Comparison of ENCODE assay signal across 1 cellular context in genomic region chr17:82458885-82459424, GRCh38.
TF ChIP-seq lines count a peak whose summit lies in the region.

No MANE protein-coding gene starts in this region.

TF ChIP-seq in GM12878, 131 proteins besides CTCF, POLR2A, EP300 and RAD21 (continues in another document):
- no peak for TF ChIP-seq ELK1 (IDR thresholded peaks at IDR 0.05; ENCODE audit: low read depth, low read length)
- TF ChIP-seq SPI1 (IDR thresholded peaks at IDR 0.05; ENCODE audit: borderline replicate concordance, insufficient read depth, low read depth, low read length) = no peak
- no peak for TF ChIP-seq BCL3 (IDR thresholded peaks at IDR 0.05; ENCODE audit: borderline replicate concordance, insufficient read depth, low read depth, low read length, poor library complexity, severe bottlenecking)
- TF ChIP-seq E2F4 (IDR thresholded peaks at IDR 0.05; ENCODE audit: low read depth, low read length) = no peak
- TF ChIP-seq RAD51 (IDR thresholded peaks at IDR 0.05) = no peak
- no peak for TF ChIP-seq BCLAF1 (IDR thresholded peaks at IDR 0.05)
- no peak for TF ChIP-seq TCF7 (IDR thresholded peaks at IDR 0.05; ENCODE audit: borderline replicate concordance)
- TF ChIP-seq SREBF2 (IDR thresholded peaks at IDR 0.05; ENCODE audit: low read length) = no peak
- no peak for TF ChIP-seq JUNB (IDR thresholded peaks at IDR 0.05)
- no peak for TF ChIP-seq SUZ12 (IDR thresholded peaks at IDR 0.05; ENCODE audit: unreplicated experiment)
- TF ChIP-seq RBBP5 (conservative IDR thresholded peaks at IDR 0.05) = no peak
- TF ChIP-seq SRF (IDR thresholded peaks at IDR 0.05; ENCODE audit: low read depth in 2 of 2, low read length in 2 of 2) = no peak
- TF ChIP-seq TCF12 (IDR thresholded peaks at IDR 0.05; ENCODE audit: low read depth, low read length) = 0 out of 2 replicates have a peak, but pooled peaks have one; percentile 50
- TF ChIP-seq ETV6 (conservative IDR thresholded peaks at IDR 0.05 in 1 of 2, IDR thresholded peaks at IDR 0.05 in 1 of 2; ENCODE audit: borderline replicate concordance in 1 of 2, low read depth in 1 of 2) = no peak
- TF ChIP-seq KLF5 (IDR thresholded peaks at IDR 0.05; ENCODE audit: partially characterized antibody) = no peak
- TF ChIP-seq ZNF592 (IDR thresholded peaks at IDR 0.05) = no peak
- no peak for TF ChIP-seq EED (IDR thresholded peaks at IDR 0.05; ENCODE audit: low read depth)
- no peak for TF ChIP-seq FOXK2 (IDR thresholded peaks at IDR 0.05)
- no peak for TF ChIP-seq ATF7 (IDR thresholded peaks at IDR 0.05; ENCODE audit: low read depth)
- TF ChIP-seq SMAD1 (IDR thresholded peaks at IDR 0.05; ENCODE audit: low read depth, partially characterized antibody) = no peak
- no peak; the same call in 1 of the 2 replicates for TF ChIP-seq MXI1 (IDR thresholded peaks at IDR 0.05; ENCODE audit: low read depth, low read length)
- 0 out of 2 replicates have a peak, but pooled peaks have one; percentile 23 for TF ChIP-seq BCL11A (IDR thresholded peaks at IDR 0.05; ENCODE audit: low read depth, low read length)
- no peak for TF ChIP-seq PAX8 (IDR thresholded peaks at IDR 0.05)
- no peak for TF ChIP-seq MLLT1 (IDR thresholded peaks at IDR 0.05)
- no peak for TF ChIP-seq TAF1 (IDR thresholded peaks at IDR 0.05; ENCODE audit: borderline replicate concordance, low read depth, low read length)
- no peak for TF ChIP-seq RUNX3 (IDR thresholded peaks at IDR 0.05; ENCODE audit: low read length)
- peak; percentile 47; the same call in 1 of the 2 replicates for TF ChIP-seq RB1 (IDR thresholded peaks at IDR 0.05; ENCODE audit: borderline replicate concordance)
- TF ChIP-seq SMC3 (IDR thresholded peaks at IDR 0.05; ENCODE audit: borderline replicate concordance, low read length) = no peak
- TF ChIP-seq BMI1 (IDR thresholded peaks at IDR 0.05; ENCODE audit: borderline replicate concordance) = no peak
- no peak for TF ChIP-seq TBL1XR1 (IDR thresholded peaks at IDR 0.05; ENCODE audit: low read depth, low read length)
- TF ChIP-seq SKIL (IDR thresholded peaks at IDR 0.05; ENCODE audit: low read depth, poor library complexity, severe bottlenecking) = no peak
- TF ChIP-seq ZBTB11 (CRISPR knock-in tag; IDR thresholded peaks at IDR 0.05) = no peak
- no peak for TF ChIP-seq MYB (IDR thresholded peaks at IDR 0.05; ENCODE audit: borderline replicate concordance, low read depth, low read length)
- peak in 1 of 2 experiments; percentile 42; a peak in 2 of 4 replicates for TF ChIP-seq BHLHE40 (IDR thresholded peaks at IDR 0.05; ENCODE audit: borderline replicate concordance in 1 of 2, low read depth in 2 of 2, low read length in 1 of 2)
- no peak for TF ChIP-seq MEF2A (IDR thresholded peaks at IDR 0.05; ENCODE audit: insufficient read depth, low read depth, low read length)
- no peak for TF ChIP-seq ATF3 (IDR thresholded peaks at IDR 0.05; ENCODE audit: borderline replicate concordance, extremely low read depth, low read depth, low read length)
- TF ChIP-seq NR2F1 (conservative IDR thresholded peaks at IDR 0.05) = peak; percentile 19
- no peak for TF ChIP-seq ZNF274 (IDR thresholded peaks at IDR 0.05; ENCODE audit: insufficient read depth, insufficient read length)
- TF ChIP-seq GATAD2B (conservative IDR thresholded peaks at IDR 0.05; ENCODE audit: low read depth) = peak; percentile 12; the same call in 1 of the 2 replicates
- peak; percentile 85 for TF ChIP-seq LARP7 (IDR thresholded peaks at IDR 0.05)
- TF ChIP-seq NFYA (IDR thresholded peaks at IDR 0.05; ENCODE audit: borderline replicate concordance, low read depth, low read length) = no peak
- no peak for TF ChIP-seq SIX5 (IDR thresholded peaks at IDR 0.05; ENCODE audit: low read depth, low read length, severe bottlenecking)
- no peak for TF ChIP-seq SP1 (IDR thresholded peaks at IDR 0.05; ENCODE audit: low read depth, low read length)
- 0 out of 2 replicates have a peak, but pooled peaks have one; percentile 62 for TF ChIP-seq HDAC2 (IDR thresholded peaks at IDR 0.05)
- TF ChIP-seq JUND (IDR thresholded peaks at IDR 0.05; ENCODE audit: low read depth, low read length) = no peak
- no peak for TF ChIP-seq NFIC (IDR thresholded peaks at IDR 0.05; ENCODE audit: low read depth, low read length)
- TF ChIP-seq SMARCA5 (IDR thresholded peaks at IDR 0.05) = peak; percentile 40; the same call in 1 of the 2 replicates
- no peak for TF ChIP-seq SUPT20H (IDR thresholded peaks at IDR 0.05; ENCODE audit: borderline replicate concordance, control insufficient read depth, low read depth, low read length)
- peak; percentile 39 for TF ChIP-seq MAX (IDR thresholded peaks at IDR 0.05; ENCODE audit: low read depth, low read length)
